Comparison of ENCODE assay signal across 32 cellular contexts in genomic region chr17:16339959-16340358, GRCh38.
"Had no signal": no experiment of that assay in that cellular context is flagged by ENCODE, and none has a peak within 500 bp of the region (broad histone marks: within the 10 kb centered on the region; RNA-seq: fewer than 3 reads in every experiment).

No MANE protein-coding gene starts in this region.

- DNase-seq: activated CD4-positive, alpha-beta T cell treated with anti-CD3 and anti-CD28 coated beads for 36 hours; activated CD4-positive, alpha-beta T cell treated with anti-CD3 and anti-CD28 coated beads, Interleukin-2, amount 10 ng/mL, durations not matched to agents 7 days and 5 days; activated CD4-positive, alpha-beta T cell treated with anti-CD3 and anti-CD28 coated beads, Interleukin-2, amount 50 U/mL, for 48 hours; activated CD8-positive, alpha-beta T cell treated with anti-CD3 and anti-CD28 coated beads, Interleukin-2, amount 10 ng/mL, durations not matched to agents 7 days and 5 days; activated gamma-delta T cell treated with Interleukin-2 at 50 U/mL for 16 hours; activated naive CD4-positive, alpha-beta T cell treated with anti-CD3 and anti-CD28 coated beads for 36 hours; activated T-cell treated with anti-CD3 and anti-CD28 coated beads, Interleukin-2, amount 50 U/mL, for 4 hours; adrenal gland; body of pancreas; caudate nucleus; Karpas-422; NCI-H1105; NCI-H1417 treated with DMSO at 0.1 percent for 48 hours; NCI-H1694; NCI-H1930; NCI-H2081 treated with DMSO at 0.1 percent for 48 hours; NCI-H345; NCI-H524 treated with DMSO at 0.1 percent for 48 hours; Peyer's patch; RPMI8226; SHP77 treated with DMSO at 0.1 percent for 48 hours; SK-N-SH had no signal

- FAIRE-seq: astrocyte, TTC549 had no signal

- H3K27me3 Mint-ChIP-seq: activated CD4-positive, alpha-beta T cell treated with anti-CD3 and anti-CD28 coated beads for 36 hours; activated CD4-positive, alpha-beta T cell treated with anti-CD3 and anti-CD28 coated beads, Interleukin-2, amount 10 ng/mL, durations not matched to agents 7 days and 5 days had no signal

- H3K27ac Mint-ChIP-seq: activated CD4-positive, alpha-beta T cell treated with anti-CD3 and anti-CD28 coated beads for 36 hours; activated CD4-positive, alpha-beta T cell treated with anti-CD3 and anti-CD28 coated beads, Interleukin-2, amount 10 ng/mL, durations not matched to agents 7 days and 5 days; activated CD8-positive, alpha-beta T cell treated with anti-CD3 and anti-CD28 coated beads, Interleukin-2, amount 10 ng/mL, durations not matched to agents 7 days and 5 days; activated naive CD4-positive, alpha-beta T cell treated with anti-CD3 and anti-CD28 coated beads for 36 hours; activated T-helper 1 cell treated with anti-CD3 and anti-CD28 coated beads, Interleukin-12 subunit alpha, Interleukin-12 subunit beta, Interleukin-2, Interleukin-4 antibody, amounts not matched to agents 30 ng/mL and 10 ng/mL and 1 ng/mL, durations not matched to agents 14 hours and 24 hours and 36 hours; T-helper 1 cell treated with Interleukin-12 subunit alpha and Interleukin-12 subunit beta and Interleukin-4 antibody, amounts not matched to agents 30 μg/mL and 1 μg/mL, for 36 hours; T-helper 2 cell treated with Interferon-gamma antibody and Interleukin-4, amounts not matched to agents 5 μg/mL and 100 μg/mL, for 36 hours; WTC11 had no signal

- ATAC-seq: activated CD4-positive, alpha-beta T cell treated with anti-CD3 and anti-CD28 coated beads for 36 hours; activated CD4-positive, CD25-positive, alpha-beta regulatory T cell treated with anti-CD3 and anti-CD28 coated beads, Interleukin-2, amount 50 U/mL, for 24 hours; activated CD8-positive, alpha-beta T cell treated with anti-CD3 and anti-CD28 coated beads, Interleukin-2, amount 10 ng/mL, durations not matched to agents 7 days and 5 days; activated naive CD4-positive, alpha-beta T cell treated with anti-CD3 and anti-CD28 coated beads, Interleukin-2, amount 50 U/mL, for 72 hours; activated T-cell treated with anti-CD3 and anti-CD28 coated beads, Interleukin-2, amount 50 U/mL, for 4 hours; body of pancreas; WTC11 had no signal

- H3K9me3 Mint-ChIP-seq: activated CD4-positive, alpha-beta T cell treated with anti-CD3 and anti-CD28 coated beads, Interleukin-2, amount 10 ng/mL, durations not matched to agents 7 days and 5 days; activated naive CD4-positive, alpha-beta T cell treated with anti-CD3 and anti-CD28 coated beads for 36 hours; activated naive CD4-positive, alpha-beta T cell treated with anti-CD3 and anti-CD28 coated beads, Interleukin-2, amount 50 U/mL, for 72 hours; activated T-cell treated with anti-CD3 and anti-CD28 coated beads, Interleukin-2, amount 50 U/mL, for 4 hours; activated T-helper 1 cell treated with anti-CD3 and anti-CD28 coated beads, Interleukin-12 subunit alpha, Interleukin-12 subunit beta, Interleukin-2, Interleukin-4 antibody, amounts not matched to agents 30 ng/mL and 10 ng/mL and 1 ng/mL, durations not matched to agents 14 hours and 24 hours and 36 hours; T-helper 1 cell treated with Interleukin-12 subunit alpha and Interleukin-12 subunit beta and Interleukin-4 antibody, amounts not matched to agents 30 μg/mL and 1 μg/mL, for 36 hours; T-helper 2 cell treated with Interferon-gamma antibody and Interleukin-4, amounts not matched to agents 5 μg/mL and 100 μg/mL, for 36 hours; WTC11 had no signal

- H3K4me1 Mint-ChIP-seq: activated CD4-positive, alpha-beta T cell treated with anti-CD3 and anti-CD28 coated beads for 36 hours; activated CD4-positive, alpha-beta T cell treated with anti-CD3 and anti-CD28 coated beads, Interleukin-2, amount 10 ng/mL, durations not matched to agents 7 days and 5 days; WTC11 had no signal

- H3K4me3 Mint-ChIP-seq: activated CD4-positive, alpha-beta T cell treated with anti-CD3 and anti-CD28 coated beads for 36 hours; activated CD4-positive, alpha-beta T cell treated with anti-CD3 and anti-CD28 coated beads, Interleukin-2, amount 10 ng/mL, durations not matched to agents 7 days and 5 days; activated CD8-positive, alpha-beta T cell treated with anti-CD3 and anti-CD28 coated beads, Interleukin-2, amount 10 ng/mL, durations not matched to agents 7 days and 5 days; activated naive CD4-positive, alpha-beta T cell treated with anti-CD3 and anti-CD28 coated beads for 36 hours; activated T-cell treated with anti-CD3 and anti-CD28 coated beads, Interleukin-2, amount 50 U/mL, for 4 hours; activated T-helper 1 cell treated with anti-CD3 and anti-CD28 coated beads, Interleukin-12 subunit alpha, Interleukin-12 subunit beta, Interleukin-2, Interleukin-4 antibody, amounts not matched to agents 30 ng/mL and 10 ng/mL and 1 ng/mL, durations not matched to agents 14 hours and 24 hours and 36 hours; T-helper 1 cell treated with Interleukin-12 subunit alpha and Interleukin-12 subunit beta and Interleukin-4 antibody, amounts not matched to agents 30 μg/mL and 1 μg/mL, for 36 hours; T-helper 2 cell treated with Interferon-gamma antibody and Interleukin-4, amounts not matched to agents 5 μg/mL and 100 μg/mL, for 36 hours; WTC11 had no signal

- H3K36me3 ChIP-seq: adrenal gland had no signal

- H3K27me3 ChIP-seq: adrenal gland, body of pancreas, breast epithelium, Peyer's patch, SJSA1 had no signal

- H3K4me3 ChIP-seq: adrenal gland, body of pancreas, breast epithelium, Peyer's patch, SJSA1 had no signal
